Comparison of ENCODE assay signal across 12 cellular contexts in genomic region chr10:77586719-77587423, GRCh38. TPM values are rescaled to one million over a fixed set of nuclear protein-coding genes. Genes with fewer than 3 reads are reported as not detected.
DNase-seq lines count a peak whose midpoint lies in the region; ATAC-seq and TF ChIP-seq lines count a peak whose summit lies in the region.
"Had no signal": no experiment of that assay in that cellular context is flagged by ENCODE, and none has a peak within 500 bp of the region (broad histone marks: within the 10 kb centered on the region; RNA-seq: fewer than 3 reads in every experiment).

No MANE protein-coding gene starts in this region.

- peaks cover 5% of the 10 kb centered on the region for H3K9me3 Mint-ChIP-seq in nephron progenitor cell
- no peaks in the 10 kb centered on the region for H3K9me3 Mint-ChIP-seq in activated T-cell treated with anti-CD3 and anti-CD28 coated beads, Interleukin-2, amount 50 U/mL, for 4 hours

- no peak overlapping the region for H3K4me3 ChIP-seq in NB4 (ENCODE audit: low read depth, low read length)
- H3K4me3 ChIP-seq in coronary artery = no peak overlapping the region

- peak overlapping the region; percentile 56 for H3K27ac Mint-ChIP-seq in nephron progenitor cell
- H3K27ac Mint-ChIP-seq: CD4-positive, CD25-positive, alpha-beta regulatory T cell had no signal

- peaks cover 42% of the 10 kb centered on the region for H3K4me1 Mint-ChIP-seq in nephron progenitor cell
- no peaks in the 10 kb centered on the region for H3K4me1 Mint-ChIP-seq in activated T-cell treated with anti-CD3 and anti-CD28 coated beads, Interleukin-2, amount 50 U/mL, for 4 hours (ENCODE audit: low read depth)
- H3K4me1 Mint-ChIP-seq: CD4-positive, CD25-positive, alpha-beta regulatory T cell had no signal

- peak overlapping the region; percentile 38 for H3K4me3 Mint-ChIP-seq in nephron progenitor cell
- no peak overlapping the region for H3K4me3 Mint-ChIP-seq in activated T-cell treated with anti-CD3 and anti-CD28 coated beads, Interleukin-2, amount 50 U/mL, for 4 hours
- H3K4me3 Mint-ChIP-seq: CD4-positive, CD25-positive, alpha-beta regulatory T cell had no signal

- DNase-seq in AG08396 (ENCODE audit: low spot score) (peak; percentile 68), NB4 (ENCODE audit: low read depth) (peak; percentile 45), coronary artery (ENCODE audit: low spot score) (no peak), nephron progenitor cell (no peak), NCI-H446 treated with DMSO at 0.1 percent for 48 hours (lab: John Stamatoyannopoulos, UW) (no peak)
- DNase-seq in stimulated activated CD4-positive, alpha-beta T cell treated with anti-CD3 and anti-CD28 coated beads, Interleukin-2, amount 100 ng/mL, for 48 hours = no peak
- no peak for DNase-seq in activated T-cell treated with anti-CD3 and anti-CD28 coated beads, Interleukin-2, amount 50 U/mL, for 4 hours
- DNase-seq: CD4-positive, CD25-positive, alpha-beta regulatory T cell; effector CD4-positive, alpha-beta T cell; KBM-7; SHP77 had no signal

- peak overlapping the region; percentile 77 to 84 for H3K27ac ChIP-seq in coronary artery

- TF ChIP-seq CTCF in NB4 (IDR thresholded peaks at IDR 0.05; ENCODE audit: low read depth, low read length) (no peak), coronary artery (IDR thresholded peaks at IDR 0.05) (no peak), nephron progenitor cell (IDR thresholded peaks at IDR 0.05) (no peak)

- peaks cover 5% of the 10 kb centered on the region for H3K36me3 Mint-ChIP-seq in nephron progenitor cell (ENCODE audit: low read depth)
- H3K36me3 Mint-ChIP-seq in activated T-cell treated with anti-CD3 and anti-CD28 coated beads, Interleukin-2, amount 50 U/mL, for 4 hours (ENCODE audit: insufficient read depth) = no peaks in the 10 kb centered on the region
- H3K36me3 Mint-ChIP-seq: CD4-positive, CD25-positive, alpha-beta regulatory T cell had no signal

- H3K27me3 Mint-ChIP-seq in nephron progenitor cell (ENCODE audit: low read depth, poor library complexity) = peaks cover 7% of the 10 kb centered on the region
- no peaks in the 10 kb centered on the region for H3K27me3 Mint-ChIP-seq in activated T-cell treated with anti-CD3 and anti-CD28 coated beads, Interleukin-2, amount 50 U/mL, for 4 hours (ENCODE audit: low read depth)
- H3K27me3 Mint-ChIP-seq: CD4-positive, CD25-positive, alpha-beta regulatory T cell had no signal

- no peak for ATAC-seq in activated T-cell treated with anti-CD3 and anti-CD28 coated beads, Interleukin-2, amount 50 U/mL, for 4 hours
- ATAC-seq in GM18502 (IDR thresholded peaks at IDR 0.05; ENCODE audit: poor library complexity, unreplicated experiment) = no peak

- no peak for TF ChIP-seq POLR2A in NB4 (IDR thresholded peaks at IDR 0.05; ENCODE audit: extremely low read depth, insufficient read length)

RNA-seq across cellular contexts. Expression of gene KCNMA1, which starts 50.7 kb away (rescaled TPM):
- total RNA-seq in activated T-cell treated with anti-CD3 and anti-CD28 coated beads, Interleukin-2, amount 50 U/mL, for 4 hours = under 1 TPM; 0.10 to 0.60 (median 0.18) TPM
- total RNA-seq: CD4-positive, CD25-positive, alpha-beta regulatory T cell had no signal

Comparison
In these comparisons a context has a peak if more than half of its experiments do, and no peak if none do; other contexts are left out.
1. DNase-seq: peak in AG08396 (single experiment) and NB4 (single experiment); none in coronary artery (single experiment), nephron progenitor cell (single experiment), NCI-H446 treated with DMSO at 0.1 percent for 48 hours (single experiment), stimulated activated CD4-positive, alpha-beta T cell treated with anti-CD3 and anti-CD28 coated beads, Interleukin-2, amount 100 ng/mL, for 48 hours (0 of 2) and activated T-cell treated with anti-CD3 and anti-CD28 coated beads, Interleukin-2, amount 50 U/mL, for 4 hours (single experiment).